Comparison of ENCODE assay signal across 16 cellular contexts in genomic region chr1:13723810-13724209, GRCh38. TPM values are rescaled to one million over a fixed set of nuclear protein-coding genes. Genes with fewer than 3 reads are reported as not detected.
A peak's percentile ranks its signal among the peaks of the same experiment; 100 is the strongest.
DNase-seq lines count a peak whose midpoint lies in the region; TF ChIP-seq lines count a peak whose summit lies in the region.
"Had no signal": no experiment of that assay in that cellular context is flagged by ENCODE, and none has a peak within 500 bp of the region (broad histone marks: within the 10 kb centered on the region; RNA-seq: fewer than 3 reads in every experiment).

No MANE protein-coding gene starts in this region.

- no peak overlapping the region for H4K8ac ChIP-seq in trophoblast cell (ENCODE audit: low read depth, low read length)

- no peak overlapping the region for H2AK5ac ChIP-seq in trophoblast cell (ENCODE audit: low read length)

- H3K9me3 ChIP-seq in OCI-LY1 (ENCODE audit: low read length): no peaks in the 10 kb centered on the region
- H3K9me3 ChIP-seq in trophoblast cell (ENCODE audit: insufficient read depth, low read depth, low read length): no peaks in the 10 kb centered on the region
- H3K9me3 ChIP-seq in hepatocyte (ENCODE audit: low read depth): no peaks in the 10 kb centered on the region

- H4K20me1 ChIP-seq in OCI-LY1 (ENCODE audit: insufficient read depth, low read length): no peaks in the 10 kb centered on the region
- no peaks in the 10 kb centered on the region for H4K20me1 ChIP-seq in hepatocyte (ENCODE audit: insufficient read depth, poor library complexity, severe bottlenecking)

- H3K79me2 ChIP-seq in OCI-LY1 (ENCODE audit: insufficient read depth, low read length) (peaks cover 57% of the 10 kb centered on the region), trophoblast cell (ENCODE audit: control insufficient read depth, insufficient read depth, low read length, poor library complexity) (no peaks in the 10 kb centered on the region), hepatocyte (peaks cover 20% of the 10 kb centered on the region)

- H3K14ac ChIP-seq in trophoblast cell (ENCODE audit: low read length): no peak overlapping the region

- no peak overlapping the region for H2BK120ac ChIP-seq in trophoblast cell (ENCODE audit: insufficient read depth, low read length, poor library complexity)

- H3K9me2 ChIP-seq in OCI-LY1 (ENCODE audit: low read depth, low read length) (no peaks in the 10 kb centered on the region), hepatocyte (replicated peaks; ENCODE audit: insufficient read depth) (no peaks in the 10 kb centered on the region)

- no CpG with 5 or more reads among the region's 4 CpGs for WGBS in trophoblast cell (ENCODE audit: extremely low coverage, insufficient coverage, insufficient read length)
- WGBS in hepatocyte (ENCODE audit: low lambda C conversion rate, missing lambda C conversion rate): 88% methylated on average over 4 of the region's 4 CpGs

- H3K4me3 ChIP-seq in OCI-LY1 (ENCODE audit: low read depth, low read length, poor library complexity, severe bottlenecking): no peak overlapping the region
- H3K4me3 ChIP-seq in fibroblast of the aortic adventitia (ENCODE audit: low read depth, low read length): no peak overlapping the region
- no peak overlapping the region for H3K4me3 ChIP-seq in trophoblast cell (ENCODE audit: low read depth, low read length)
- no peak overlapping the region for H3K4me3 ChIP-seq in coronary artery
- H3K4me3 ChIP-seq in hepatocyte: no peak overlapping the region

- no peak overlapping the region for H3K18ac ChIP-seq in trophoblast cell (ENCODE audit: low read length)

- H4K91ac ChIP-seq in trophoblast cell (ENCODE audit: low read depth, low read length): no peak overlapping the region

- TF ChIP-seq CTCF in OCI-LY1 (IDR thresholded peaks at IDR 0.05; ENCODE audit: low read length) (no peak), fibroblast of the aortic adventitia (IDR thresholded peaks at IDR 0.05; ENCODE audit: insufficient read depth, low read length) (no peak), coronary artery (IDR thresholded peaks at IDR 0.05) (no peak), hepatocyte (IDR thresholded peaks at IDR 0.05; ENCODE audit: poor library complexity) (no peak)

- no peak overlapping the region; the same call in 1 of the 2 replicates for H3K4me2 ChIP-seq in OCI-LY1 (ENCODE audit: low read length)
- no peak overlapping the region for H3K4me2 ChIP-seq in trophoblast cell (ENCODE audit: low read length)
- no peak overlapping the region for H3K4me2 ChIP-seq in hepatocyte

- H2BK12ac ChIP-seq in trophoblast cell (ENCODE audit: low read length): no peak overlapping the region

- no peaks in the 10 kb centered on the region for H3K27me3 ChIP-seq in OCI-LY1 (ENCODE audit: insufficient read depth, low read length)
- H3K27me3 ChIP-seq in trophoblast cell (ENCODE audit: insufficient read depth, low read length): no peaks in the 10 kb centered on the region
- H3K27me3 ChIP-seq in hepatocyte: no peaks in the 10 kb centered on the region

- CTCF ChIA-PET in HEK293T (lab: Yijun Ruan, JAX): no interaction called here

- no peak overlapping the region for H2BK5ac ChIP-seq in trophoblast cell (ENCODE audit: low read depth, low read length, poor library complexity)

- H3K9ac ChIP-seq in OCI-LY1 (ENCODE audit: low read length) (peak overlapping the region; percentile 5; the same call in 1 of the 2 replicates), trophoblast cell (ENCODE audit: low read length) (no peak overlapping the region)

- POLR2A ChIA-PET in HEK293T (lab: Yijun Ruan, JAX): no interaction called here

- H3K4me1 ChIP-seq in OCI-LY1 (ENCODE audit: insufficient read depth, low read length, severe bottlenecking) (peaks cover 75% of the 10 kb centered on the region), trophoblast cell (ENCODE audit: control insufficient read depth in 1 of 2, insufficient read depth in 2 of 2, low read length in 2 of 2) (peaks cover 0 to 8% of the 10 kb centered on the region in 2 experiments), hepatocyte (ENCODE audit: insufficient read depth) (no peaks in the 10 kb centered on the region)

- H3K27ac ChIP-seq in OCI-LY1 (ENCODE audit: low read depth, low read length, poor library complexity, severe bottlenecking) (peak overlapping the region; percentile 99), trophoblast cell (ENCODE audit: low read depth, low read length) (no peak overlapping the region), coronary artery (no peak overlapping the region), hepatocyte (no peak overlapping the region)

- H3F3A ChIP-seq in OCI-LY1 (ENCODE audit: insufficient read depth, low read length): no peaks in the 10 kb centered on the region

- H2AFZ ChIP-seq in OCI-LY1 (ENCODE audit: low read length) (no peak overlapping the region), trophoblast cell (ENCODE audit: insufficient read depth, low read length, poor library complexity) (no peak overlapping the region), hepatocyte (no peak overlapping the region)

- no peak overlapping the region for H3K23ac ChIP-seq in trophoblast cell (ENCODE audit: low read length)

- H4K12ac ChIP-seq in trophoblast cell (ENCODE audit: low read depth, low read length): no peak overlapping the region

- peaks cover 7% of the 10 kb centered on the region; the same call in 1 of the 2 replicates for H3K36me3 ChIP-seq in OCI-LY1 (ENCODE audit: insufficient read depth, low read length)
- no peaks in the 10 kb centered on the region for H3K36me3 ChIP-seq in trophoblast cell (ENCODE audit: control insufficient read depth in 1 of 2, insufficient read depth in 2 of 2, low read length in 2 of 2)
- H3K36me3 ChIP-seq in hepatocyte (replicated peaks; ENCODE audit: insufficient read depth, low read depth): no peaks in the 10 kb centered on the region

- DNase-seq in GM03348 (ENCODE audit: low spot score) (peak; percentile 52), fibroblast of the aortic adventitia (ENCODE audit: low read depth) (peak; percentile 22), trophoblast cell (peak; percentile 86 to 93), coronary artery (ENCODE audit: low spot score) (no peak), HEK293T (ENCODE audit: extremely low spot score) (no peak), NCI-H2081 (lab: John Stamatoyannopoulos, UW) (no peak), hepatocyte (ENCODE audit: low spot score) (no peak)
- DNase-seq: activated CD4-positive, alpha-beta T cell treated with anti-CD3 and anti-CD28 coated beads, Interleukin-2, amount 10 ng/mL, durations not matched to agents 24 days and 14 days; activated naive CD8-positive, alpha-beta T cell treated with anti-CD3 and anti-CD28 coated beads, Interleukin-2, amount 10 ng/mL, durations not matched to agents 7 days and 5 days; DMS153; effector memory CD4-positive, alpha-beta T cell; natural killer cell; NCI-H2029 treated with DMSO at 0.1 percent for 48 hours; SHP77; stimulated activated CD4-positive, alpha-beta T cell treated with anti-CD3 and anti-CD28 coated beads, Interleukin-15, amount 100 ng/mL, for 24 hours had no signal

- no peak overlapping the region for H3K4ac ChIP-seq in trophoblast cell (ENCODE audit: low read depth, low read length)

- H3K79me1 ChIP-seq in trophoblast cell (ENCODE audit: low read length): peaks cover 1% of the 10 kb centered on the region

TF ChIP-seq in HEK293T, 16 proteins besides CTCF, POLR2A, EP300 and RAD21:
- no peak for TF ChIP-seq PKNOX1 (IDR thresholded peaks at IDR 0.05)
- TF ChIP-seq HDGF (IDR thresholded peaks at IDR 0.05; ENCODE audit: borderline replicate concordance): no peak
- no peak for TF ChIP-seq FOXA1 (IDR thresholded peaks at IDR 0.05)
- TF ChIP-seq TARDBP (IDR thresholded peaks at IDR 0.05): no peak
- TF ChIP-seq ARNT (IDR thresholded peaks at IDR 0.05): no peak
- no peak for TF ChIP-seq ELF4 (IDR thresholded peaks at IDR 0.05)
- TF ChIP-seq LEF1 (IDR thresholded peaks at IDR 0.05; ENCODE audit: borderline replicate concordance): no peak
- TF ChIP-seq SUZ12 (IDR thresholded peaks at IDR 0.05): no peak
- TF ChIP-seq BHLHE40 (IDR thresholded peaks at IDR 0.05; ENCODE audit: borderline replicate concordance): no peak
- no peak for TF ChIP-seq SP1 (IDR thresholded peaks at IDR 0.05)
- no peak for TF ChIP-seq FOXK2 (IDR thresholded peaks at IDR 0.05)
- no peak for TF ChIP-seq CTBP1 (IDR thresholded peaks at IDR 0.05; ENCODE audit: borderline replicate concordance)
- no peak for TF ChIP-seq ZNF384 (IDR thresholded peaks at IDR 0.05)
- TF ChIP-seq NFRKB (IDR thresholded peaks at IDR 0.05): no peak
- no peak for TF ChIP-seq L3MBTL2 (conservative IDR thresholded peaks at IDR 0.05)
- TF ChIP-seq FOXM1 (IDR thresholded peaks at IDR 0.05; ENCODE audit: borderline replicate concordance): no peak
TF ChIP-seq in HEK293T: peak in this region for 0.

RNA-seq across cellular contexts. Expression of gene PRDM2, which starts 23.8 kb away (rescaled TPM):
- total RNA-seq in fibroblast of the aortic adventitia (ENCODE audit: low replicate concordance): 16.0 and 25.3 TPM in 2 replicates
- polyA plus RNA-seq in trophoblast cell (2013): 23.8 TPM in 2 replicates
- total RNA-seq in hepatocyte: 17.4 and 18.6 TPM in 2 replicates
- 11.5 and 13.7 TPM in 2 replicates for polyA plus RNA-seq in hepatocyte

Comparison
In these comparisons a context has a peak if more than half of its experiments do, and no peak if none do; other contexts are left out.
1. DNase-seq: peak in GM03348 (single experiment), fibroblast of the aortic adventitia (single experiment) and trophoblast cell (2 of 2); none in coronary artery (single experiment), HEK293T (single experiment), NCI-H2081 (0 of 2) and hepatocyte (single experiment).